ENCODE assay signal across 36 cellular contexts in the genomic region with DNA sequence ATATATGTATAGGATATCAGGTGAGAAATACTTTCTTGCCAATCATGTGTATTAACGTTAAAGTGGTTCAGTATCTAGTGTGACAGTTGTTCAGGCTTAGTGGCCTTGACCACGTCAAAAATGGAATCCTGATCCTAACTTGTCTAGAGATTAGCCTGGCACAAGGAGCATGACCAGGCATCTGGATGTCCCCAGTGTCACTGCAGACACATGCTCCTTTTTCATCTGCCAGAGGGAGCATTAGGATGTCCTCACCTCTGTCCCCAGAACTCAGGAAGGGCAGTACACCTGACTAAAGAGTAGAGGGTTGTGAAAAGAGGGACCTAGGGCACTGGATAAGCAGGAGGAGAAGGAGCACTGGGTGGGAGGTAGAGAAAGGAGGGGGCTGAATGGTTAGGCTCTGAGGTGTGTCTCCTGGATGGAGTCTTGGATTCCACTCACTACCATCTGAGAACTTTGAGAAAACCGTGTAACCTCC. TPM values are rescaled to one million over a fixed set of nuclear protein-coding genes. Genes with fewer than 3 reads are reported as not detected.
"Had no signal": no experiment of that assay in that cellular context is flagged by ENCODE, and none has a peak within 500 bp of the region (broad histone marks: within the 10 kb centered on the region; RNA-seq: fewer than 3 reads in every experiment).

No MANE protein-coding gene starts in this region.

- H3K4me3 ChIP-seq: adrenal gland, body of pancreas, breast epithelium, MG63, SJCRH30, SK-N-MC had no signal

- H3K27ac ChIP-seq: adrenal gland, body of pancreas, breast epithelium, SJCRH30, SK-N-MC had no signal

- H3K4me3 Mint-ChIP-seq: activated CD4-positive, alpha-beta memory T cell treated with anti-CD3 and anti-CD28 coated beads for 36 hours; activated CD4-positive, alpha-beta T cell treated with anti-CD3 and anti-CD28 coated beads for 36 hours; activated naive CD4-positive, alpha-beta T cell treated with anti-CD3 and anti-CD28 coated beads for 36 hours; activated T-cell treated with anti-CD3 and anti-CD28 coated beads, Interleukin-2, amount 50 U/mL, for 4 hours; activated T-helper 1 cell treated with anti-CD3 and anti-CD28 coated beads, Interleukin-12 subunit alpha, Interleukin-12 subunit beta, Interleukin-2, Interleukin-4 antibody, amounts not matched to agents 30 ng/mL and 10 ng/mL and 1 ng/mL, durations not matched to agents 14 hours and 24 hours and 36 hours; T-helper 1 cell treated with Interleukin-12 subunit alpha and Interleukin-12 subunit beta and Interleukin-4 antibody, amounts not matched to agents 30 μg/mL and 1 μg/mL, for 36 hours; T-helper 2 cell treated with Interferon-gamma antibody and Interleukin-4, amounts not matched to agents 5 μg/mL and 100 μg/mL, for 36 hours had no signal

- H3K9me3 Mint-ChIP-seq: activated CD4-positive, alpha-beta memory T cell treated with anti-CD3 and anti-CD28 coated beads for 36 hours; activated naive CD4-positive, alpha-beta T cell treated with anti-CD3 and anti-CD28 coated beads, Interleukin-2, amount 50 U/mL, for 72 hours; activated T-helper 1 cell treated with anti-CD3 and anti-CD28 coated beads, Interleukin-12 subunit alpha, Interleukin-12 subunit beta, Interleukin-2, Interleukin-4 antibody, amounts not matched to agents 30 ng/mL and 10 ng/mL and 1 ng/mL, durations not matched to agents 14 hours and 24 hours and 36 hours; T-helper 1 cell treated with Interleukin-12 subunit alpha and Interleukin-12 subunit beta and Interleukin-4 antibody, amounts not matched to agents 30 μg/mL and 1 μg/mL, for 36 hours; T-helper 2 cell treated with Interferon-gamma antibody and Interleukin-4, amounts not matched to agents 5 μg/mL and 100 μg/mL, for 36 hours had no signal

- H3K27me3 Mint-ChIP-seq: activated CD4-positive, alpha-beta memory T cell treated with anti-CD3 and anti-CD28 coated beads for 36 hours had no signal

- H3K27ac Mint-ChIP-seq: activated CD4-positive, alpha-beta memory T cell treated with anti-CD3 and anti-CD28 coated beads for 36 hours; activated CD4-positive, alpha-beta T cell treated with anti-CD3 and anti-CD28 coated beads for 36 hours; activated naive CD4-positive, alpha-beta T cell treated with anti-CD3 and anti-CD28 coated beads for 36 hours; activated T-helper 1 cell treated with anti-CD3 and anti-CD28 coated beads, Interleukin-12 subunit alpha, Interleukin-12 subunit beta, Interleukin-2, Interleukin-4 antibody, amounts not matched to agents 30 ng/mL and 10 ng/mL and 1 ng/mL, durations not matched to agents 14 hours and 24 hours and 36 hours; T-helper 1 cell treated with Interleukin-12 subunit alpha and Interleukin-12 subunit beta and Interleukin-4 antibody, amounts not matched to agents 30 μg/mL and 1 μg/mL, for 36 hours; T-helper 2 cell treated with Interferon-gamma antibody and Interleukin-4, amounts not matched to agents 5 μg/mL and 100 μg/mL, for 36 hours had no signal

- H3K36me3 ChIP-seq: adrenal gland, breast epithelium, MG63, SJCRH30 had no signal

- H3K27me3 ChIP-seq: adrenal gland, body of pancreas, breast epithelium, MG63, SJCRH30 had no signal

- H3K4me1 Mint-ChIP-seq: activated CD4-positive, alpha-beta T cell treated with anti-CD3 and anti-CD28 coated beads for 36 hours had no signal

- H3K9me3 ChIP-seq: adrenal gland, MG63, SJCRH30 had no signal

- DNase-seq: activated CD4-positive, alpha-beta memory T cell treated with anti-CD3 and anti-CD28 coated beads for 36 hours; activated CD4-positive, alpha-beta T cell treated with anti-CD3 and anti-CD28 coated beads for 36 hours; activated CD4-positive, alpha-beta T cell treated with anti-CD3 and anti-CD28 coated beads, Interleukin-2, amount 50 U/mL, for 1 hour; activated CD8-positive, alpha-beta memory T cell treated with anti-CD3 and anti-CD28 coated beads, Interleukin-2, amount 50 U/mL, for 4 hours; activated gamma-delta T cell treated with Interleukin-2 at 50 U/mL for 16 hours; activated naive CD4-positive, alpha-beta T cell treated with anti-CD3 and anti-CD28 coated beads for 36 hours; activated T-cell treated with anti-CD3 and anti-CD28 coated beads for 4 hours; activated T-cell treated with anti-CD3 and anti-CD28 coated beads, Interleukin-2, amount 50 U/mL, for 4 hours; adrenal gland; body of pancreas; caudate nucleus; cerebellar nuclear complex; Kasumi-1; MG63; NCI-H1092; NCI-H1417; NCI-H146; NCI-H187; NCI-H2029 treated with DMSO at 0.1 percent for 48 hours; NCI-H2107; NCI-H2171; NCI-H510A; NCI-H526; NCI-H748 treated with DMSO at 0.1 percent for 48 hours; NK-92 treated with Interleukin-12 subunit alpha and Interleukin-12 subunit beta, amount 100 ng/mL, for 24 hours; OCI-M1; Right ventricle myocardium superior; SJCRH30 had no signal

- H3K36me3 Mint-ChIP-seq: activated CD4-positive, alpha-beta memory T cell treated with anti-CD3 and anti-CD28 coated beads for 36 hours; activated naive CD4-positive, alpha-beta T cell treated with anti-CD3 and anti-CD28 coated beads, Interleukin-2, amount 50 U/mL, for 72 hours had no signal

- H3K4me1 ChIP-seq: adrenal gland, body of pancreas, breast epithelium, SJCRH30 had no signal

- ATAC-seq: activated CD4-positive, alpha-beta T cell treated with anti-CD3 and anti-CD28 coated beads for 36 hours; activated CD4-positive, CD25-positive, alpha-beta regulatory T cell treated with anti-CD3 and anti-CD28 coated beads, Interleukin-2, amount 50 U/mL, for 24 hours; activated naive CD4-positive, alpha-beta T cell treated with anti-CD3 and anti-CD28 coated beads, Interleukin-2, amount 50 U/mL, for 72 hours; activated T-cell treated with anti-CD3 and anti-CD28 coated beads, Interleukin-2, amount 50 U/mL, for 4 hours; body of pancreas had no signal

RNA-seq across cellular contexts. Expression of a gene that starts 40.9 kb away (rescaled TPM):
- total RNA-seq: activated CD4-positive, alpha-beta memory T cell treated with anti-CD3 and anti-CD28 coated beads for 36 hours; activated CD4-positive, alpha-beta T cell treated with anti-CD3 and anti-CD28 coated beads for 36 hours; activated naive CD4-positive, alpha-beta T cell treated with anti-CD3 and anti-CD28 coated beads for 36 hours; activated naive CD4-positive, alpha-beta T cell treated with anti-CD3 and anti-CD28 coated beads, Interleukin-2, amount 50 U/mL, for 72 hours; activated T-cell treated with anti-CD3 and anti-CD28 coated beads, Interleukin-2, amount 50 U/mL, for 4 hours; activated T-helper 1 cell treated with anti-CD3 and anti-CD28 coated beads, Interleukin-12 subunit alpha, Interleukin-12 subunit beta, Interleukin-2, Interleukin-4 antibody, amounts not matched to agents 30 ng/mL and 10 ng/mL and 1 ng/mL, durations not matched to agents 14 hours and 24 hours and 36 hours; adrenal gland; astrocyte; body of pancreas; breast epithelium; Right ventricle myocardium superior; SJCRH30 had no signal
- polyA plus RNA-seq: adrenal gland had no signal

RNA-seq across cellular contexts. Expression of a gene that starts 44.4 kb away (rescaled TPM):
- total RNA-seq: activated CD4-positive, alpha-beta memory T cell treated with anti-CD3 and anti-CD28 coated beads for 36 hours; activated naive CD4-positive, alpha-beta T cell treated with anti-CD3 and anti-CD28 coated beads for 36 hours; activated T-helper 1 cell treated with anti-CD3 and anti-CD28 coated beads, Interleukin-12 subunit alpha, Interleukin-12 subunit beta, Interleukin-2, Interleukin-4 antibody, amounts not matched to agents 30 ng/mL and 10 ng/mL and 1 ng/mL, durations not matched to agents 14 hours and 24 hours and 36 hours; astrocyte; body of pancreas; Right ventricle myocardium superior; SJCRH30 had no signal
